In the genomic region with DNA sequence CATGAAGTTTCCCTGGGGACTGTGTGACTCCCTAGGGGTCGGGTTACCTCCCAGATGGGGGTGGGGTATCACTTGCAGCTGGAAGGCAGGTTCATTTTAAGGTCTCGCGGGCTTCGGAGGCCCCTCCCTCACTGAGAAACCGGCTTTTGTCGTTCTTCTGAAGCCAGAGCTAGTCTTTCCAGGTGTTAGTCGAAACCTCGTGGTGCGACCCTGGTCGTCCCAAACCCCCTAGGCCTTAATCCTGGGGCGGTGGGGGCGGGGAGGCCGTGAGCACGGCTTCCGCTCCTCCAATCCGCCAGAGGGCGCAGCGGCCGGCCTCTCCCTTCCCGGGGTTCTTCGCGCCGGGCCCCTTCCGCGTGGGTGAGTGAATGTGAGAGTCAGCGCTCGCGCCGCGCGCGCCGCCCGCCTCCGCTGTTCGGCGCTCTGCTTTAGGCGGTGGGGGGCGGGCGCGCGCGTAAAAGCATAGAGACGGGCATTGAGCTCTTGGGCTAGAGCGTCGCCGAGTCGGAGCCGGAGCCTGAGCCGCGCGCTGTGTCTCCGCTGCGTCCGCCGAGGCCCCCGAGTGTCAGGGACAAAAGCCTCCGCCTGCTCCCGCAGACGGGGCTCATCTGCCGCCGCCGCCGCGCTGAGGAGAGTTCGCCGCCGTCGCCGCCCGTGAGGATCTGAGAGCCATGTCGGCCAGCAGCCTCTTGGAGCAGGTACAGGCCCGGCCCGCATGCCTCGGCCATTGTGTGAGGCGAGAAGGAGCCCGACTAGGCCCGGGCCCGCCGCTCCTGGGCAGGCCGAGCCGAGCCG, we compare ENCODE assay signal across 8 cellular contexts. TPM values are rescaled to one million over a fixed set of nuclear protein-coding genes. Genes with fewer than 3 reads are reported as not detected.
DNase-seq lines count a peak whose midpoint lies in the region; ATAC-seq and TF ChIP-seq lines count a peak whose summit lies in the region.

Gene YTHDF2 (plus strand): TSS at position 491 of the 795 bp plus-strand sequence. CDS start 181 bp downstream, at position 672.

- peak; percentile 69 for ATAC-seq in GM18870 (IDR thresholded peaks at IDR 0.05; ENCODE audit: unreplicated experiment)
- ATAC-seq in HG03135 (IDR thresholded peaks at IDR 0.05; ENCODE audit: unreplicated experiment): peak; percentile 91

- H2AFZ ChIP-seq in mammary epithelial cell (ENCODE audit: low read depth, low read length) (peak within 1 kb of the TSS; percentile 100), smooth muscle cell (ENCODE audit: low read depth) (peak within 1 kb of the TSS; percentile 85)

- no TSS peak for BruUV-seq in mammary epithelial cell (replicated peaks; lab: Mats Ljungman, UMichigan)

- H3K4me3 ChIP-seq in AG04449 (ENCODE audit: low read depth, low read length): peak within 1 kb of the TSS; percentile 63
- H3K4me3 ChIP-seq in WERI-Rb-1 (ENCODE audit: low read depth, low read length): peak within 1 kb of the TSS; percentile 96
- peak within 1 kb of the TSS; percentile 89 to 99 (median 92) for H3K4me3 ChIP-seq in mammary epithelial cell (replicated peaks in 1 of 3; ENCODE audit: insufficient read depth in 1 of 3, low read depth in 2 of 3, low read length in 3 of 3)
- peak within 1 kb of the TSS; percentile 97 for H3K4me3 ChIP-seq in smooth muscle cell

- intact Hi-C loops in mammary epithelial cell (cut with micrococcal nuclease): loop anchor here (1.0 to 2.0 kb wide), 2 partner anchors 68 to 88 kb away; partner anchors contain the start of genes GMEB1 and RNU11

- H3K36me3 ChIP-seq in WERI-Rb-1 (peaks cover 47% of the 10 kb centered on the region), mammary epithelial cell (ENCODE audit: insufficient read depth, low read length) (peaks cover 8% of the 10 kb centered on the region), smooth muscle cell (ENCODE audit: low read depth) (no peaks in the 10 kb centered on the region)

- H3K27ac ChIP-seq in WERI-Rb-1 (peak within 1 kb of the TSS; percentile 98), mammary epithelial cell (ENCODE audit: insufficient read depth, low read depth, low read length) (peak within 1 kb of the TSS; percentile 81), smooth muscle cell (ENCODE audit: low read depth) (peak within 1 kb of the TSS; percentile 91)

- peak; percentile 59 for DNase-seq in AG04449 (ENCODE audit: low read depth, low spot score)
- DNase-seq in NCI-H2196 treated with DMSO at 0.1 percent for 48 hours (lab: John Stamatoyannopoulos, UW; ENCODE audit: unreplicated experiment): peak; percentile 89
- peak; percentile 98 for DNase-seq in WERI-Rb-1
- peak; percentile 96 for DNase-seq in mammary epithelial cell
- DNase-seq in iPS-NIHi11 (ENCODE audit: low spot score): peak; percentile 92
- DNase-seq in smooth muscle cell (lab: John Stamatoyannopoulos, UW; ENCODE audit: unreplicated experiment): peak; percentile 91

- TF ChIP-seq CTCF in AG04449 (IDR thresholded peaks at IDR 0.05; ENCODE audit: insufficient read depth, low read length, missing control alignments) (peak; percentile 97), WERI-Rb-1 (IDR thresholded peaks at IDR 0.05; ENCODE audit: low read depth, low read length) (peak; percentile 79), mammary epithelial cell (conservative IDR thresholded peaks at IDR 0.05 in 1 of 2, IDR thresholded peaks at IDR 0.05 in 1 of 2; ENCODE audit: extremely low read depth in 1 of 2, insufficient read depth in 1 of 2, low read depth in 1 of 2, low read length in 2 of 2) (peak; percentile 66 to 92), smooth muscle cell (IDR thresholded peaks at IDR 0.05; ENCODE audit: borderline replicate concordance, insufficient read depth, poor library complexity, severe bottlenecking) (peak; percentile 96)

- H3K4me2 ChIP-seq in mammary epithelial cell (ENCODE audit: insufficient read depth, low read depth, low read length): peak within 1 kb of the TSS; percentile 94
- peak within 1 kb of the TSS; percentile 93 for H3K4me2 ChIP-seq in smooth muscle cell

- dilution Hi-C loops in mammary epithelial cell (cut with HindIII; ENCODE audit: low sequenced_read_pairs): no loop called here

- H3K4me1 ChIP-seq in mammary epithelial cell (ENCODE audit: insufficient read depth, low read length) (peaks cover 25% of the 10 kb centered on the region), smooth muscle cell (ENCODE audit: low read depth) (peaks cover 17% of the 10 kb centered on the region)

- 0% methylated on average over 12 of the region's 83 CpGs for WGBS in mammary epithelial cell (ENCODE audit: low coverage, missing lambda C conversion rate)
- WGBS in smooth muscle cell (ENCODE audit: low lambda C conversion rate): 1% methylated on average over 73 of the region's 83 CpGs

- H3K79me2 ChIP-seq in mammary epithelial cell (ENCODE audit: insufficient read depth, low read length): peaks cover 49% of the 10 kb centered on the region
- peaks cover 48% of the 10 kb centered on the region for H3K79me2 ChIP-seq in smooth muscle cell (ENCODE audit: low read depth)

- in situ Hi-C loops in mammary epithelial cell (cut with MboI; ENCODE audit: low sequenced_read_pairs in 2 of 2): no loop called here

- POLR2A ChIA-PET in AG04449 (lab: Yijun Ruan, JAX): interaction anchor here (0.5 to 1.9 kb wide), 12 partner anchors 9 to 231 kb away, joined by 3 to 26 read pairs (median 5); partner anchors contain the start of genes GMEB1, RCC1, RNU11 and TAF12

- H3F3A ChIP-seq in smooth muscle cell (ENCODE audit: low read depth): peaks cover 5% of the 10 kb centered on the region

- H3K27me3 ChIP-seq in WERI-Rb-1 (ENCODE audit: insufficient read depth, low read depth, severe bottlenecking): no peaks in the 10 kb centered on the region
- no peaks in the 10 kb centered on the region for H3K27me3 ChIP-seq in mammary epithelial cell (ENCODE audit: insufficient read depth, low read length)
- H3K27me3 ChIP-seq in smooth muscle cell (ENCODE audit: low read depth): no peaks in the 10 kb centered on the region

- H3K9me3 ChIP-seq in WERI-Rb-1 (ENCODE audit: severe bottlenecking): peaks cover 2% of the 10 kb centered on the region
- H3K9me3 ChIP-seq in mammary epithelial cell (replicated peaks; ENCODE audit: insufficient read depth, low read length): no peaks in the 10 kb centered on the region
- no peaks in the 10 kb centered on the region for H3K9me3 ChIP-seq in smooth muscle cell (replicated peaks; ENCODE audit: low read depth)

- H3K9ac ChIP-seq in mammary epithelial cell (ENCODE audit: insufficient read depth, low read length) (peak within 1 kb of the TSS; percentile 93), smooth muscle cell (ENCODE audit: low read depth) (peak within 1 kb of the TSS; percentile 95)

- H4K20me1 ChIP-seq in mammary epithelial cell (ENCODE audit: insufficient read depth, low read length): peaks cover 2% of the 10 kb centered on the region
- H4K20me1 ChIP-seq in smooth muscle cell (ENCODE audit: low read depth): peaks cover 43% of the 10 kb centered on the region

- CTCF ChIA-PET in AG04449 (lab: Yijun Ruan, JAX) (interaction anchor here (0.6 to 5.6 kb wide), 32 partner anchors 10 to 148 kb away, joined by 3 to 91 read pairs (median 5); partner anchors contain the start of genes GMEB1 and TAF12), mammary epithelial cell (lab: Charles Lee; ENCODE audit: low non-redundant PET) (interaction anchor here (0.6 to 0.8 kb wide), 15 partner anchors 9 to 443 kb away, joined by 3 to 22 read pairs (median 4); partner anchors contain the start of gene RNU11)

RNA-seq across cellular contexts. Expression of gene YTHDF2, which starts in this region (rescaled TPM):
- 10 to 100 TPM; 75.8 to 84.7 TPM for total RNA-seq in mammary epithelial cell
- 73.4 TPM for polyA plus RNA-seq in mammary epithelial cell
- 115 TPM for polyA minus RNA-seq in mammary epithelial cell
- 76.8 and 77.5 TPM in 2 replicates for total RNA-seq in smooth muscle cell
- 68.4 and 79.1 TPM in 2 replicates for polyA plus RNA-seq in smooth muscle cell

Comparison
In these comparisons a context has a peak if more than half of its experiments do, and no peak if none do; other contexts are left out.
1. Peak in every context shown above with its lines: DNase-seq, ATAC-seq, H3K4me3 ChIP-seq and H3K27ac ChIP-seq.